In genomic region chr2:8539743-8540551, GRCh38 we compare ENCODE assay signal across 8 cellular contexts.
DNase-seq lines count a peak whose midpoint lies in the region; ATAC-seq and TF ChIP-seq lines count a peak whose summit lies in the region.

No MANE protein-coding gene starts in this region.

- DNase-seq in activated naive CD4-positive, alpha-beta T cell treated with anti-CD3 and anti-CD28 coated beads for 36 hours: no peak
- no peak for DNase-seq in activated naive CD4-positive, alpha-beta T cell (lab: John Stamatoyannopoulos, UW)
- no peak for DNase-seq in WTC11 (ENCODE audit: low spot score)
- DNase-seq in thyroid gland: peak; percentile 92 to 93
- DNase-seq in NCI-H2029 (lab: John Stamatoyannopoulos, UW): no peak
- DNase-seq in LoVo (ENCODE audit: low spot score): no peak

- no peaks in the 10 kb centered on the region for H3K27me3 Mint-ChIP-seq in activated naive CD4-positive, alpha-beta T cell treated with anti-CD3 and anti-CD28 coated beads for 36 hours (ENCODE audit: low read depth)
- no peaks in the 10 kb centered on the region for H3K27me3 Mint-ChIP-seq in WTC11 (ENCODE audit: low read depth)

- peak overlapping the region; percentile 2 for H3K27ac ChIP-seq in layer of hippocampus (ENCODE audit: low read depth, low read length)
- peak overlapping the region; percentile 88 to 96 (median 94) for H3K27ac ChIP-seq in thyroid gland

- POLR2A ChIA-PET in WTC11 (lab: Charles Lee): no interaction called here

- CTCF ChIA-PET in activated naive CD4-positive, alpha-beta T cell treated with anti-CD3 and anti-CD28 coated beads for 36 hours (lab: Charles Lee): interaction anchor here (1.0 kb wide), 1 partner anchor 24 kb away, joined by 3 read pairs; no protein-coding TSS in a partner anchor
- CTCF ChIA-PET in WTC11 (lab: Charles Lee): interaction anchor here (0.7 kb wide), 1 partner anchor 154 kb away, joined by 4 read pairs; no protein-coding TSS in a partner anchor

- H3K4me3 ChIP-seq in thyroid gland (replicated peaks in 1 of 3): no peak overlapping the region

- H3K9me3 ChIP-seq in thyroid gland: no peaks in the 10 kb centered on the region

- 46 to 48% methylated on average over 14 of the region's 14 CpGs for WGBS in thyroid gland, 2 donors

- H3K4me1 Mint-ChIP-seq in activated naive CD4-positive, alpha-beta T cell treated with anti-CD3 and anti-CD28 coated beads for 36 hours (ENCODE audit: low read depth): peaks cover 68% of the 10 kb centered on the region
- H3K4me1 Mint-ChIP-seq in WTC11: 0 out of 2 replicates have a peak, but pooled peaks cover 8% of the 10 kb centered on the region

- H3K4me1 ChIP-seq in thyroid gland: peaks cover 25 to 69% of the 10 kb centered on the region in 2 donors

- intact Hi-C loops in activated naive CD4-positive, alpha-beta T cell treated with anti-CD3 and anti-CD28 coated beads for 36 hours (cut with micrococcal nuclease): loop anchor here (5.0 to 10.0 kb wide), 8 partner anchors 122 to 1665 kb away; partner anchors contain the start of genes KIDINS220 and RSAD2
- intact Hi-C loops in thyroid gland (cut with DNase I): loop anchor here (5.0 kb wide), 1 partner anchor 132 kb away; no protein-coding TSS in a partner anchor

- H3K9me3 Mint-ChIP-seq in activated naive CD4-positive, alpha-beta T cell treated with anti-CD3 and anti-CD28 coated beads for 36 hours: no peaks in the 10 kb centered on the region
- H3K9me3 Mint-ChIP-seq in WTC11: no peaks in the 10 kb centered on the region

- peak; percentile 37; the same call in 1 of the 2 replicates for ATAC-seq in WTC11
- no peak for ATAC-seq in GM21825 (IDR thresholded peaks at IDR 0.05; ENCODE audit: unreplicated experiment)

- TF ChIP-seq CTCF in WTC11 (IDR thresholded peaks at IDR 0.05) (no peak), thyroid gland (IDR thresholded peaks at IDR 0.05) (peak in 3 of 6 experiments; percentile 44 to 68 (median 62))

- H3K27ac Mint-ChIP-seq in activated naive CD4-positive, alpha-beta T cell treated with anti-CD3 and anti-CD28 coated beads for 36 hours: peak overlapping the region; percentile 46
- no peak overlapping the region for H3K27ac Mint-ChIP-seq in WTC11

- peak in 1 of 2 donors; percentile 53 for TF ChIP-seq POLR2A in thyroid gland (IDR thresholded peaks at IDR 0.05)

- no peaks in the 10 kb centered on the region for H3K27me3 ChIP-seq in layer of hippocampus (ENCODE audit: control insufficient read depth, insufficient read depth, low read length)
- no peaks in the 10 kb centered on the region for H3K27me3 ChIP-seq in thyroid gland

- H3K36me3 ChIP-seq in thyroid gland: no peaks in the 10 kb centered on the region

- H3K36me3 Mint-ChIP-seq in activated naive CD4-positive, alpha-beta T cell treated with anti-CD3 and anti-CD28 coated beads for 36 hours (ENCODE audit: low read depth): no peaks in the 10 kb centered on the region
- no peaks in the 10 kb centered on the region for H3K36me3 Mint-ChIP-seq in WTC11

- H3K4me3 Mint-ChIP-seq in activated naive CD4-positive, alpha-beta T cell treated with anti-CD3 and anti-CD28 coated beads for 36 hours: no peak overlapping the region
- no peak overlapping the region for H3K4me3 Mint-ChIP-seq in WTC11

TF ChIP-seq in WTC11, 78 proteins besides CTCF, POLR2A, EP300 and RAD21:
- TF ChIP-seq ZNF425 (CRISPR knock-in tag; conservative IDR thresholded peaks at IDR 0.05): no peak
- no peak for TF ChIP-seq ARID4B (CRISPR knock-in tag; IDR thresholded peaks at IDR 0.05; ENCODE audit: borderline replicate concordance)
- no peak for TF ChIP-seq FOXK1 (CRISPR knock-in tag; IDR thresholded peaks at IDR 0.05)
- no peak for TF ChIP-seq TEAD1 (CRISPR knock-in tag; IDR thresholded peaks at IDR 0.05)
- no peak for TF ChIP-seq ATF3 (CRISPR knock-in tag; conservative IDR thresholded peaks at IDR 0.05)
- TF ChIP-seq ZNF671 (CRISPR knock-in tag; IDR thresholded peaks at IDR 0.05): no peak
- no peak for TF ChIP-seq SMAD3 (CRISPR knock-in tag; IDR thresholded peaks at IDR 0.05; ENCODE audit: borderline replicate concordance)
- TF ChIP-seq PRDM15 (CRISPR knock-in tag; IDR thresholded peaks at IDR 0.05): no peak
- no peak for TF ChIP-seq CBFB (CRISPR knock-in tag; IDR thresholded peaks at IDR 0.05; ENCODE audit: low read depth)
- TF ChIP-seq ZBTB21 (CRISPR knock-in tag; IDR thresholded peaks at IDR 0.05; ENCODE audit: borderline replicate concordance): no peak

Comparison
In these comparisons a context has a peak if more than half of its experiments do, and no peak if none do; other contexts are left out.
1. DNase-seq: peak in thyroid gland (2 of 2); none in activated naive CD4-positive, alpha-beta T cell treated with anti-CD3 and anti-CD28 coated beads for 36 hours (single experiment), activated naive CD4-positive, alpha-beta T cell (0 of 4), WTC11 (single experiment), NCI-H2029 (single experiment) and LoVo (single experiment).